Comparison of ENCODE assay signal across 8 cellular contexts in the genomic region with DNA sequence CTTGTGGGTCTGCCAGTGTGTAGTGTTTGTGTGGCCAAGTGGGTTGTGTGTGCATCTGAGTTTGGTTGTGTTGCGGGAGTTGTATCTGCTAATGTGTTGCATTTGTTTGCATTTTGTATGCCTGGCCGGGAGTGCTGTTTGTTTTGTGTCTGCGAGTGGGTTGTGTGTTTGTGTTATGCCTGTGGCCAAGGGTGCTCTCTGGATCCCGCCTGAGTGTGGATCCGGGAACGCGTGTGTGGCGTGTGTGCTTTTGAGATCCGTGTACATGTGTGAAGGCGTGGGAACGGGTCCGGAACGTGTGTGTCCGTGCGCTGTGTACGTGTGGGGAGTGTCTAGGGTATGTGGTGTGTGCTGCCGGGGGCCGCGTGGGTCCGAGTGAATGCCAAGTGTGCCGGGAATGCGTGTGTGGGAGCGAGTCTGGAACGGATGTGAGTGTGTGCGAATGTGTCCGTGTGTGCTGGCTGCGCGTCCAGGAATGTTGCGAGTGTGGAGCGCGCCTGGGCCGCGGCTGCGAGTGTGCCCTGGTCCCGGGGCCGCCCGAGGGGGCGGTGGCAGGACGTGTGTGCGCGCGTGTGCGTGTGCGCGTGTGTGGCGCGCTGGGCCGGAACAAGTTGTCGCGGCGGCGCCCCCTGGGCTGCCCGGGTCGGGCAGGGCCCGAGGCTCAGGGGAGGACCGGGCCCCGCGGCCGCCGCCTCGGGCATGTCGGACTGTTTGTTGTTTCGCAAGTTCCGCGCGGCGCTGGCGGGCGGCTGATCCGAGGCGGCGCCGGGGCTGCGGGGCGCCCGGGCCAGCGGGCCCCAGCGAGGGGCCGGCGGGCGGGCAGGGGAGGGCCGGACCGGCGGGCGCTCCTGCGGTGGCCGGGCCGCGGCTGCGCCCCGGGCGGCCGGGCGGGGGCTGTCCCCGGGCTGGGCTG. TPM values are rescaled to one million over a fixed set of nuclear protein-coding genes. Genes with fewer than 3 reads are reported as not detected.
DNase-seq lines count a peak whose midpoint lies in the region; ATAC-seq and TF ChIP-seq lines count a peak whose summit lies in the region.

No MANE protein-coding gene starts in this region.

- H3K27me3 Mint-ChIP-seq in activated T-helper 1 cell treated with anti-CD3 and anti-CD28 coated beads, Interleukin-12 subunit alpha, Interleukin-12 subunit beta, Interleukin-2, Interleukin-4 antibody, amounts not matched to agents 30 ng/mL and 10 ng/mL and 1 ng/mL, durations not matched to agents 14 hours and 24 hours and 36 hours (ENCODE audit: insufficient read depth): peaks cover 57% of the 10 kb centered on the region

- H3K4me3 ChIP-seq in gastroesophageal sphincter (peak overlapping the region; percentile 34 to 73), neutrophil (ENCODE audit: low read depth in 1 of 2, low read length in 1 of 2) (peak overlapping the region; percentile 52 to 61)

- peaks cover 56% of the 10 kb centered on the region for H3K27me3 ChIP-seq in gastroesophageal sphincter
- peaks cover 82% of the 10 kb centered on the region for H3K27me3 ChIP-seq in neutrophil

- H3K4me3 Mint-ChIP-seq in activated T-helper 1 cell treated with anti-CD3 and anti-CD28 coated beads, Interleukin-12 subunit alpha, Interleukin-12 subunit beta, Interleukin-2, Interleukin-4 antibody, amounts not matched to agents 30 ng/mL and 10 ng/mL and 1 ng/mL, durations not matched to agents 14 hours and 24 hours and 36 hours: peak overlapping the region; percentile 73

- peaks cover 13% of the 10 kb centered on the region for H3K4me1 Mint-ChIP-seq in activated T-helper 1 cell treated with anti-CD3 and anti-CD28 coated beads, Interleukin-12 subunit alpha, Interleukin-12 subunit beta, Interleukin-2, Interleukin-4 antibody, amounts not matched to agents 30 ng/mL and 10 ng/mL and 1 ng/mL, durations not matched to agents 14 hours and 24 hours and 36 hours (ENCODE audit: low read depth)

- H3K9me3 ChIP-seq in gastroesophageal sphincter (no peaks in the 10 kb centered on the region), neutrophil (no peaks in the 10 kb centered on the region)

- no peaks in the 10 kb centered on the region for H3K9me3 Mint-ChIP-seq in activated T-helper 1 cell treated with anti-CD3 and anti-CD28 coated beads, Interleukin-12 subunit alpha, Interleukin-12 subunit beta, Interleukin-2, Interleukin-4 antibody, amounts not matched to agents 30 ng/mL and 10 ng/mL and 1 ng/mL, durations not matched to agents 14 hours and 24 hours and 36 hours

- H3K27ac Mint-ChIP-seq in activated T-helper 1 cell treated with anti-CD3 and anti-CD28 coated beads, Interleukin-12 subunit alpha, Interleukin-12 subunit beta, Interleukin-2, Interleukin-4 antibody, amounts not matched to agents 30 ng/mL and 10 ng/mL and 1 ng/mL, durations not matched to agents 14 hours and 24 hours and 36 hours: peak overlapping the region; percentile 7

- peak in 1 of 2 donors; percentile 20 for TF ChIP-seq POLR2A in gastroesophageal sphincter (IDR thresholded peaks at IDR 0.05)

- ATAC-seq in gastroesophageal sphincter (peak; percentile 52), HG03469 (IDR thresholded peaks at IDR 0.05; ENCODE audit: unreplicated experiment) (no peak)

- no peaks in the 10 kb centered on the region for H3K36me3 ChIP-seq in gastroesophageal sphincter
- no peaks in the 10 kb centered on the region for H3K36me3 ChIP-seq in neutrophil

- TF ChIP-seq CTCF in gastroesophageal sphincter (IDR thresholded peaks at IDR 0.05): peak in 1 of 4 experiments; percentile 29
- TF ChIP-seq CTCF in neutrophil (IDR thresholded peaks at IDR 0.05): no peak

- peaks cover 1% of the 10 kb centered on the region for H3K36me3 Mint-ChIP-seq in activated T-helper 1 cell treated with anti-CD3 and anti-CD28 coated beads, Interleukin-12 subunit alpha, Interleukin-12 subunit beta, Interleukin-2, Interleukin-4 antibody, amounts not matched to agents 30 ng/mL and 10 ng/mL and 1 ng/mL, durations not matched to agents 14 hours and 24 hours and 36 hours (ENCODE audit: low read depth)

- intact Hi-C loops in activated T-helper 1 cell treated with anti-CD3 and anti-CD28 coated beads, Interleukin-12 subunit alpha, Interleukin-12 subunit beta, Interleukin-2, Interleukin-4 antibody, amounts not matched to agents 30 ng/mL and 10 ng/mL and 1 ng/mL, durations not matched to agents 14 hours and 24 hours and 36 hours (cut with micrococcal nuclease): loop anchor here (1.0 to 10.0 kb wide), 9 partner anchors 104 to 1548 kb away; no protein-coding TSS in a partner anchor

- DNase-seq in CD1c-positive myeloid dendritic cell (ENCODE audit: extremely low spot score) (peak; percentile 40), HuH-7 (ENCODE audit: low spot score) (peak; percentile 60), NCI-H2107 (lab: John Stamatoyannopoulos, UW) (no peak), NCI-H526 treated with DMSO at 0.1 percent for 48 hours (lab: John Stamatoyannopoulos, UW) (no peak)
- no peak for DNase-seq in activated T-helper 1 cell treated with anti-CD3 and anti-CD28 coated beads, Interleukin-12 subunit alpha, Interleukin-12 subunit beta, Interleukin-2, Interleukin-4 antibody, amounts not matched to agents 30 ng/mL and 10 ng/mL and 1 ng/mL, durations not matched to agents 14 hours and 24 hours and 36 hours (ENCODE audit: low spot score)

- H3K4me1 ChIP-seq in gastroesophageal sphincter: peaks cover 0 to 29% (median 9%) of the 10 kb centered on the region in 3 donors
- H3K4me1 ChIP-seq in neutrophil (ENCODE audit: control insufficient read depth in 1 of 2, insufficient read depth in 1 of 2, low read depth in 1 of 2, low read length in 1 of 2): peaks cover 23 to 29% of the 10 kb centered on the region in 2 experiments

- WGBS in gastroesophageal sphincter (ENCODE audit: low coverage in 1 of 2), 2 donors: 2% methylated on average over 25 of the region's 95 CpGs; no CpG with 5 or more reads in 1 of the 2 donors

- H3K27ac ChIP-seq in gastroesophageal sphincter: peak overlapping the region in 3 of 4 donors; percentile 76 to 82 (median 78)
- H3K27ac ChIP-seq in neutrophil: no peak overlapping the region

- TF ChIP-seq EP300 in gastroesophageal sphincter (IDR thresholded peaks at IDR 0.05): no peak

RNA-seq across cellular contexts. Expression of a gene that starts 0.9 kb away (rescaled TPM):
- 0.67 and 0.76 TPM in 2 replicates for total RNA-seq in activated T-helper 1 cell treated with anti-CD3 and anti-CD28 coated beads, Interleukin-12 subunit alpha, Interleukin-12 subunit beta, Interleukin-2, Interleukin-4 antibody, amounts not matched to agents 30 ng/mL and 10 ng/mL and 1 ng/mL, durations not matched to agents 14 hours and 24 hours and 36 hours
- 10 to 100 TPM; 11.1 to 30.5 (median 23.7) TPM for total RNA-seq in gastroesophageal sphincter

RNA-seq across cellular contexts. Expression of a gene that starts 6.5 kb away (rescaled TPM):
- total RNA-seq in activated T-helper 1 cell treated with anti-CD3 and anti-CD28 coated beads, Interleukin-12 subunit alpha, Interleukin-12 subunit beta, Interleukin-2, Interleukin-4 antibody, amounts not matched to agents 30 ng/mL and 10 ng/mL and 1 ng/mL, durations not matched to agents 14 hours and 24 hours and 36 hours: 34.5 and 36.4 TPM in 2 replicates
- total RNA-seq in gastroesophageal sphincter: 10 to 100 TPM in 3 of 4 donors, 1 to 10 TPM in 1; 8.2 to 17.1 (median 12.9) TPM

RNA-seq across cellular contexts. Expression of a gene that starts 55.5 kb away (rescaled TPM):
- 129 and 135 TPM in 2 replicates for total RNA-seq in activated T-helper 1 cell treated with anti-CD3 and anti-CD28 coated beads, Interleukin-12 subunit alpha, Interleukin-12 subunit beta, Interleukin-2, Interleukin-4 antibody, amounts not matched to agents 30 ng/mL and 10 ng/mL and 1 ng/mL, durations not matched to agents 14 hours and 24 hours and 36 hours
- total RNA-seq in gastroesophageal sphincter: 100 to 1,000 TPM in 1 of 4 donors, 10 to 100 TPM in 3; 82.7 to 112 (median 96.8) TPM

Comparison
In these comparisons a context has a peak if more than half of its experiments do, and no peak if none do; other contexts are left out.
1. DNase-seq: peak in CD1c-positive myeloid dendritic cell (single experiment) and HuH-7 (single experiment); none in activated T-helper 1 cell treated with anti-CD3 and anti-CD28 coated beads, Interleukin-12 subunit alpha, Interleukin-12 subunit beta, Interleukin-2, Interleukin-4 antibody, amounts not matched to agents 30 ng/mL and 10 ng/mL and 1 ng/mL, durations not matched to agents 14 hours and 24 hours and 36 hours (single experiment), NCI-H2107 (single experiment) and NCI-H526 treated with DMSO at 0.1 percent for 48 hours (single experiment).